In the genomic region with DNA sequence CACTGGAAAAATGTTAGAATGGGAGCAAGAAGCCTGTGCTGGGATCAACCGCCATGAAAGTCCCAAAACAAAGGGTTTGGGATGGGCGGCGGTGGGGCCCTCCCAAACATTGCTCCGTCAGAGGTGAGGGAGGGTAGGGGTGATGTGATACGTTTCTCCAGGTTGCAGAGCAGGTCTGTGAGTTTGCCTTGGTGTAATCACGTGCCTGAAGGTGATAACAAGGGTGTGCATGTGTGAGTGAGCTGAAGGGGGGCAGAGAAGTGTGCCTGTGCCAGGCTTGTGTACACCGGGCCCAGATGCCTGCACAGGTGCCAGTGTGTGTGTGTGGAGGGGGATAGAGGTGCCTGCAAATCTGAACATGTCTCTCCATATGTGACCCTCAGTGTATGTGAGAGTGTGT, we compare ENCODE assay signal across 22 cellular contexts. TPM values are rescaled to one million over a fixed set of nuclear protein-coding genes. Genes with fewer than 3 reads are reported as not detected.
DNase-seq lines count a peak whose midpoint lies in the region; ATAC-seq, FAIRE-seq and TF ChIP-seq lines count a peak whose summit lies in the region.
"Had no signal": no experiment of that assay in that cellular context is flagged by ENCODE, and none has a peak within 500 bp of the region (broad histone marks: within the 10 kb centered on the region; RNA-seq: fewer than 3 reads in every experiment).

No MANE protein-coding gene starts in this region.

- peaks cover 1% of the 10 kb centered on the region for H3K36me3 Mint-ChIP-seq in mesothelial cell of epicardium
- peaks cover 9% of the 10 kb centered on the region for H3K36me3 Mint-ChIP-seq in progenitor cell of endocrine pancreas (ENCODE audit: insufficient read depth)
- H3K36me3 Mint-ChIP-seq in T-helper 2 cell treated with Interferon-gamma antibody and Interleukin-4, amounts not matched to agents 5 μg/mL and 100 μg/mL, for 36 hours (ENCODE audit: low read depth) = no peaks in the 10 kb centered on the region

- peaks cover 28% of the 10 kb centered on the region for H3K4me1 ChIP-seq in HEK293 (ENCODE audit: control insufficient read depth, insufficient read depth, low read length)
- peaks cover 0 to 6% of the 10 kb centered on the region in 2 experiments; a peak in 2 of 5 replicates for H3K4me1 ChIP-seq in K562 (replicated peaks in 1 of 2; ENCODE audit: control insufficient read depth in 2 of 2, insufficient read depth in 2 of 2, low read length in 2 of 2)

- no peaks in the 10 kb centered on the region for H3K79me2 ChIP-seq in K562 (ENCODE audit: control insufficient read depth, insufficient read depth, low read length)

- H3K4me1 Mint-ChIP-seq in mesothelial cell of epicardium (peaks cover 95% of the 10 kb centered on the region), progenitor cell of endocrine pancreas (ENCODE audit: low read depth) (peaks cover 90% of the 10 kb centered on the region)
- no peaks in the 10 kb centered on the region for H3K4me1 Mint-ChIP-seq in T-helper 2 cell treated with Interferon-gamma antibody and Interleukin-4, amounts not matched to agents 5 μg/mL and 100 μg/mL, for 36 hours (ENCODE audit: low read depth)
- H3K4me1 Mint-ChIP-seq: CD8-positive, alpha-beta memory T cell had no signal

- no peak for TF ChIP-seq POLR2A in K562 (conservative IDR thresholded peaks at IDR 0.05)

- H3K36me3 ChIP-seq in HEK293 (ENCODE audit: control insufficient read depth in 2 of 2, insufficient read depth in 1 of 2, low read length in 2 of 2) = peaks cover 15 to 36% of the 10 kb centered on the region in 2 experiments
- no peaks in the 10 kb centered on the region for H3K36me3 ChIP-seq in K562 (ENCODE audit: control insufficient read depth, insufficient read depth, low read length)
- H3K36me3 ChIP-seq: Peyer's patch, SJCRH30 had no signal

- TF ChIP-seq RAD21 in K562 (CRISPR knock-in tag; conservative IDR thresholded peaks at IDR 0.05 in 1 of 2, IDR thresholded peaks at IDR 0.05 in 1 of 2) = no peak

- H3K27me3 Mint-ChIP-seq in mesothelial cell of epicardium (ENCODE audit: low read depth) = no peaks in the 10 kb centered on the region
- H3K27me3 Mint-ChIP-seq in progenitor cell of endocrine pancreas = no peaks in the 10 kb centered on the region
- peaks cover 64% of the 10 kb centered on the region for H3K27me3 Mint-ChIP-seq in T-helper 2 cell treated with Interferon-gamma antibody and Interleukin-4, amounts not matched to agents 5 μg/mL and 100 μg/mL, for 36 hours (ENCODE audit: low read depth)

- no peak for FAIRE-seq in K562 (lab: Jason Lieb, UNC)
- FAIRE-seq: A204.1, GM19239, H1 had no signal

- DNase-seq in K562 (ENCODE audit: extremely low read depth in 1 of 4, low spot score in 3 of 4) = no peak
- DNase-seq in mesothelial cell of epicardium (ENCODE audit: low spot score in 2 of 2, unreplicated experiment in 2 of 2) = no peak
- DNase-seq in progenitor cell of endocrine pancreas (ENCODE audit: low spot score, unreplicated experiment) = no peak
- no peak for DNase-seq in G401 (ENCODE audit: low spot score)
- no peak for DNase-seq in T-helper 2 cell treated with Interferon-gamma antibody and Interleukin-4, amounts not matched to agents 5 μg/mL and 100 μg/mL, for 36 hours (ENCODE audit: low spot score)
- DNase-seq: CD8-positive, alpha-beta memory T cell; GDM1; MG63; NCI-H1048; NCI-H1436; NCI-H2029; NCI-H345; NCI-H524 treated with DMSO at 0.1 percent for 48 hours; SJCRH30 had no signal

- H3K4me2 ChIP-seq in K562 (ENCODE audit: insufficient read depth, low read length) = no peak overlapping the region

- TF ChIP-seq EP300 in K562 (IDR thresholded peaks at IDR 0.05; ENCODE audit: low read length) = no peak

- H3K27ac ChIP-seq in HEK293 (ENCODE audit: extremely low read depth, low read depth, low read length) = no peak overlapping the region
- no peak overlapping the region for H3K27ac ChIP-seq in K562 (ENCODE audit: extremely low read depth, low read depth, low read length)
- H3K27ac ChIP-seq: C4-2B, SJCRH30 had no signal

- BruUV-seq in K562 (replicated peaks; lab: Mats Ljungman, UMichigan) = no TSS peak

- H3K9ac ChIP-seq in K562 (ENCODE audit: insufficient read depth in 1 of 2, low read depth in 2 of 2, low read length in 2 of 2) = no peak overlapping the region

- peak overlapping the region; percentile 96 for H3K27ac Mint-ChIP-seq in mesothelial cell of epicardium
- peak overlapping the region; percentile 95 for H3K27ac Mint-ChIP-seq in progenitor cell of endocrine pancreas
- H3K27ac Mint-ChIP-seq in T-helper 2 cell treated with Interferon-gamma antibody and Interleukin-4, amounts not matched to agents 5 μg/mL and 100 μg/mL, for 36 hours = no peak overlapping the region
- H3K27ac Mint-ChIP-seq: CD8-positive, alpha-beta memory T cell had no signal

- H3K4me3 Mint-ChIP-seq in mesothelial cell of epicardium = no peak overlapping the region
- H3K4me3 Mint-ChIP-seq in progenitor cell of endocrine pancreas (ENCODE audit: low read depth) = peak overlapping the region; percentile 58
- no peak overlapping the region for H3K4me3 Mint-ChIP-seq in T-helper 2 cell treated with Interferon-gamma antibody and Interleukin-4, amounts not matched to agents 5 μg/mL and 100 μg/mL, for 36 hours
- H3K4me3 Mint-ChIP-seq: CD8-positive, alpha-beta memory T cell had no signal

- POLR2A ChIA-PET in HEK293 (lab: Yijun Ruan, JAX) (interaction anchor here (1.0 kb wide), 1 partner anchor 59 kb away, joined by 3 read pairs; no protein-coding TSS in a partner anchor), K562 (lab: Yijun Ruan, JAX) (interaction anchor here (0.7 to 0.8 kb wide), 2 partner anchors 12 to 16 kb away, joined by 3 read pairs; no protein-coding TSS in a partner anchor)

- peaks cover 23 to 71% of the 10 kb centered on the region in 2 experiments; a peak in 4 of 5 replicates for H3K27me3 ChIP-seq in K562 (ENCODE audit: control insufficient read depth in 2 of 2, insufficient read depth in 2 of 2, low read length in 2 of 2)
- H3K27me3 ChIP-seq: MG63, Peyer's patch had no signal

- 19% methylated on average over 7 of the region's 7 CpGs for WGBS in K562 (ENCODE audit: insufficient coverage, low coverage, missing lambda C conversion rate)

- no peaks in the 10 kb centered on the region for H3K9me3 Mint-ChIP-seq in mesothelial cell of epicardium
- no peaks in the 10 kb centered on the region for H3K9me3 Mint-ChIP-seq in progenitor cell of endocrine pancreas (ENCODE audit: low read depth)
- H3K9me3 Mint-ChIP-seq in T-helper 2 cell treated with Interferon-gamma antibody and Interleukin-4, amounts not matched to agents 5 μg/mL and 100 μg/mL, for 36 hours = no peaks in the 10 kb centered on the region
- H3K9me3 Mint-ChIP-seq: CD8-positive, alpha-beta memory T cell had no signal

- CTCF ChIA-PET in HEK293 (lab: Yijun Ruan, JAX) (interaction anchor here (0.5 to 1.4 kb wide), 5 partner anchors 62 to 246 kb away, joined by 3 to 6 read pairs (median 4); a partner anchor contains a TSS), K562 (lab: Yijun Ruan, JAX; ENCODE audit: low intra/inter-chr PET ratio) (interaction anchor here (1.0 kb wide), 1 partner anchor 100 kb away, joined by 5 read pairs; a partner anchor contains a TSS)

- in situ Hi-C loops in K562 (cut with MboI) = loop anchor here (5.0 kb wide), 1 partner anchor 96 kb away; no protein-coding TSS in a partner anchor
- in situ Hi-C loops in G401 (cut with HindIII; ENCODE audit: low sequenced_read_pairs) = no loop called here

- intact Hi-C loops in K562 (cut with micrococcal nuclease) = no loop called here

- H3K4me3 ChIP-seq in HEK293 (ENCODE audit: low read depth, low read length) (no peak overlapping the region), K562 (no peak overlapping the region)
- H3K4me3 ChIP-seq: MG63, Peyer's patch, SJCRH30 had no signal

- H3K9me3 ChIP-seq in HEK293 (ENCODE audit: control insufficient read depth, insufficient read depth, low read depth, low read length) (no peaks in the 10 kb centered on the region), K562 (replicated peaks; ENCODE audit: control insufficient read depth, insufficient read depth, low read depth, low read length) (no peaks in the 10 kb centered on the region)
- H3K9me3 ChIP-seq: MG63, Peyer's patch, SJCRH30 had no signal

- ATAC-seq in K562 = no peak
- ATAC-seq in GM21723 (IDR thresholded peaks at IDR 0.05; ENCODE audit: unreplicated experiment) = no peak
- ATAC-seq: HCT116 had no signal

- no peaks in the 10 kb centered on the region; the same call in 1 of the 2 replicates for H4K20me1 ChIP-seq in K562 (replicated peaks; ENCODE audit: control insufficient read depth, insufficient read depth, low read length)

- TF ChIP-seq CTCF in HEK293 (tag by site-specific recombination; IDR thresholded peaks at IDR 0.05) = no peak
- TF ChIP-seq CTCF in K562 (IDR thresholded peaks at IDR 0.05 in 2 of 3, conservative IDR thresholded peaks at IDR 0.05 in 1 of 3; ENCODE audit: insufficient read depth in 2 of 3, low read depth in 1 of 3, low read length in 3 of 3) = no peak
- no peak for TF ChIP-seq CTCF in mesothelial cell of epicardium (IDR thresholded peaks at IDR 0.05; ENCODE audit: unreplicated experiment)
- no peak for TF ChIP-seq CTCF in progenitor cell of endocrine pancreas (IDR thresholded peaks at IDR 0.05; ENCODE audit: unreplicated experiment)

- H2AFZ ChIP-seq in K562 (ENCODE audit: low read depth, low read length) = no peak overlapping the region

- H3K9me1 ChIP-seq in K562 (ENCODE audit: control insufficient read depth, insufficient read depth, low read length) = no peaks in the 10 kb centered on the region

TF ChIP-seq in K562, 482 proteins besides CTCF, POLR2A, EP300 and RAD21 (continues in another document):
- peak; percentile 13; the same call in 1 of the 2 replicates for TF ChIP-seq BHLHE40 (IDR thresholded peaks at IDR 0.05; ENCODE audit: low read length)

RNA-seq across cellular contexts. Expression of a gene that starts 55.8 kb away (rescaled TPM):
- 77.0 and 130 TPM in 2 replicates for total RNA-seq in K562 (2011; cell fraction: chromatin; rRNA removed; ENCODE audit: low replicate concordance)
- total RNA-seq in K562 (2011; cell fraction: nucleolus; rRNA removed) = 72.5 and 74.4 TPM in 2 replicates
- total RNA-seq in K562 (2011; cell fraction: nucleoplasm; rRNA removed) = 82.6 and 125 TPM in 2 replicates
- total RNA-seq in K562 (2014; rRNA removed) = 56.4 and 76.2 TPM in 2 replicates
- total RNA-seq in K562 (2014; rRNA removed; fragmentation: Illumina TruSeq; extraction: Trizol) = 29.7 and 38.1 TPM in 2 replicates
- 42.5 and 48.4 TPM in 2 replicates for total RNA-seq in K562 (2015; rRNA removed; fragmentation: Illumina TruSeq; extraction: Trizol)
- 39.4 and 42.4 TPM in 2 replicates for total RNA-seq in K562 (2021)
- polyA plus RNA-seq in K562 (2011; rRNA removed) = 46.7 and 52.4 TPM in 2 replicates
- polyA plus RNA-seq in K562 (2011; cell fraction: cytosol; rRNA removed) = 63.4 and 94.3 TPM in 2 replicates
- polyA plus RNA-seq in K562 (2011; cell fraction: nucleus; rRNA removed) = 52.4 and 68.5 TPM in 2 replicates
- polyA plus RNA-seq in K562 (2012) = 46.0 and 46.7 TPM in 2 replicates
- polyA plus RNA-seq in K562 (2014; fragmentation: Illumina TruSeq; extraction: Trizol) = 49.8 and 55.3 TPM in 2 replicates
- 100 to 1,000 TPM; 106 to 117 TPM for polyA plus RNA-seq in K562 (2014; fragmentation: Nextera tagmentation; extraction: Ambion mirVana)
- 56.6 and 84.5 TPM in 2 replicates for polyA plus RNA-seq in K562 (2014; rRNA removed)
- 28.5 and 29.1 TPM in 2 replicates for polyA minus RNA-seq in K562 (2011; rRNA and poly(A)+ RNA removed)
- polyA minus RNA-seq in K562 (2011; cell fraction: cytosol; rRNA and poly(A)+ RNA removed) = 15.2 and 20.5 TPM in 2 replicates
- 27.1 and 36.1 TPM in 2 replicates for polyA minus RNA-seq in K562 (2011; cell fraction: nucleus; rRNA and poly(A)+ RNA removed)
- total RNA-seq in mesothelial cell of epicardium = 39.5 to 47.1 TPM (median 46.1 TPM) in 3 replicates
- 53.1 and 57.6 TPM in 2 replicates for total RNA-seq in progenitor cell of endocrine pancreas
- 52.2 and 64.7 TPM in 2 replicates for total RNA-seq in G401 (2014; rRNA removed; shearing (Covaris generic))
